In genomic region chr1:172642970-172643369, GRCh38 we compare ENCODE assay signal across 12 cellular contexts. TPM values are rescaled to one million over a fixed set of nuclear protein-coding genes. Genes with fewer than 3 reads are reported as not detected.
A peak's percentile ranks its signal among the peaks of the same experiment; 100 is the strongest.
DNase-seq lines count a peak whose midpoint lies in the region; ATAC-seq and TF ChIP-seq lines count a peak whose summit lies in the region.
"Had no signal": no experiment of that assay in that cellular context is flagged by ENCODE, and none has a peak within 500 bp of the region (broad histone marks: within the 10 kb centered on the region; RNA-seq: fewer than 3 reads in every experiment).

No MANE protein-coding gene starts in this region.

- H3K36me3 ChIP-seq in SJCRH30: no peaks in the 10 kb centered on the region

- no peak for TF ChIP-seq CTCF in fibroblast of pulmonary artery (IDR thresholded peaks at IDR 0.05; ENCODE audit: low read length, missing control alignments)

- ATAC-seq in GM19452 (IDR thresholded peaks at IDR 0.05; ENCODE audit: unreplicated experiment) (peak; percentile 5), HG03342 (IDR thresholded peaks at IDR 0.05; ENCODE audit: unreplicated experiment) (no peak)

- H3K27ac ChIP-seq in SJCRH30: no peak overlapping the region; the same call in 1 of the 2 replicates
- H3K27ac ChIP-seq: testis had no signal

- peak; percentile 94 for DNase-seq in COLO668 (lab: John Stamatoyannopoulos, UW; ENCODE audit: unreplicated experiment)
- DNase-seq in SJCRH30: peak; percentile 51 to 81
- peak; percentile 28 for DNase-seq in fibroblast of pulmonary artery (ENCODE audit: low read depth)
- no peak for DNase-seq in NOMO-1 treated with DMSO at 0.1 percent for 48 hours (lab: John Stamatoyannopoulos, UW; ENCODE audit: unreplicated experiment)
- no peak for DNase-seq in NCI-H345 (lab: John Stamatoyannopoulos, UW)
- no peak for DNase-seq in activated CD8-positive, alpha-beta memory T cell treated with anti-CD3 and anti-CD28 coated beads, Interleukin-2, amount 50 U/mL, for 4 hours
- DNase-seq: NCI-H1694, retina, T1000, testis had no signal

- no peaks in the 10 kb centered on the region for H3K27me3 ChIP-seq in SJCRH30
- H3K27me3 ChIP-seq: testis had no signal

- H3K4me3 ChIP-seq in SJCRH30 (no peak overlapping the region), fibroblast of pulmonary artery (replicated peaks; ENCODE audit: low read depth, low read length) (no peak overlapping the region)
- H3K4me3 ChIP-seq: testis had no signal

- no peaks in the 10 kb centered on the region for H3K9me3 ChIP-seq in SJCRH30 (replicated peaks)
- H3K9me3 ChIP-seq: testis had no signal

- peaks cover 27% of the 10 kb centered on the region for H3K4me1 ChIP-seq in SJCRH30
- H3K4me1 ChIP-seq: testis had no signal

RNA-seq across cellular contexts. Expression of gene FASLG, which starts 15.9 kb away (rescaled TPM):
- not detected in 2 replicates for total RNA-seq in SJCRH30 (2014; rRNA removed; shearing (Covaris generic))
- total RNA-seq: testis had no signal

Comparison
In these comparisons a context has a peak if more than half of its experiments do, and no peak if none do; other contexts are left out.
1. DNase-seq: peak in COLO668 (single experiment), SJCRH30 (2 of 2) and fibroblast of pulmonary artery (single experiment); none in NOMO-1 treated with DMSO at 0.1 percent for 48 hours (single experiment), NCI-H345 (single experiment) and activated CD8-positive, alpha-beta memory T cell treated with anti-CD3 and anti-CD28 coated beads, Interleukin-2, amount 50 U/mL, for 4 hours (single experiment).